Comparison of ENCODE assay signal across 25 cellular contexts in genomic region chr2:215500466-215500865, GRCh38.
"Had no signal": no experiment of that assay in that cellular context is flagged by ENCODE, and none has a peak within 500 bp of the region (broad histone marks: within the 10 kb centered on the region; RNA-seq: fewer than 3 reads in every experiment).

No MANE protein-coding gene starts in this region.

- ATAC-seq: activated CD8-positive, alpha-beta memory T cell treated with anti-CD3 and anti-CD28 coated beads, Interleukin-2, amount 10 ng/mL, durations not matched to agents 7 days and 5 days had no signal

- FAIRE-seq: astrocyte, TTC549 had no signal

- DNase-seq: activated B cell treated with CpG ODN at 0.5 μM for 24 hours; activated CD4-positive, alpha-beta T cell treated with anti-CD3 and anti-CD28 coated beads for 1 hour; activated CD4-positive, alpha-beta T cell treated with anti-CD3 and anti-CD28 coated beads, Interleukin-2, amount 10 ng/mL, durations not matched to agents 24 days and 14 days; activated CD4-positive, alpha-beta T cell treated with anti-CD3 and anti-CD28 coated beads, Interleukin-2, amount 50 U/mL, for 48 hours; activated CD8-positive, alpha-beta memory T cell treated with anti-CD3 and anti-CD28 coated beads, Interleukin-2, amount 10 ng/mL, durations not matched to agents 7 days and 5 days; activated effector memory CD4-positive, alpha-beta T cell treated with Interleukin-2 at 50 U/mL for 16 hours; activated naive CD4-positive, alpha-beta T cell; activated T-cell treated with anti-CD3 and anti-CD28 coated beads, Interleukin-2, amount 50 U/mL, for 24 hours; amniotic stem cell; KG1; MV-4-11; NCI-H1092 treated with DMSO at 0.1 percent for 48 hours; NCI-H1417 treated with DMSO at 0.1 percent for 48 hours; NCI-H1694; NCI-H2029; NCI-H2107; NCI-H2171 treated with DMSO at 0.1 percent for 48 hours; NCI-H226; NCI-H526; NCI-H774; SIG-M5; T-helper 2 cell; T1000 had no signal
